Comparison of ENCODE assay signal across 8 cellular contexts in the genomic region with DNA sequence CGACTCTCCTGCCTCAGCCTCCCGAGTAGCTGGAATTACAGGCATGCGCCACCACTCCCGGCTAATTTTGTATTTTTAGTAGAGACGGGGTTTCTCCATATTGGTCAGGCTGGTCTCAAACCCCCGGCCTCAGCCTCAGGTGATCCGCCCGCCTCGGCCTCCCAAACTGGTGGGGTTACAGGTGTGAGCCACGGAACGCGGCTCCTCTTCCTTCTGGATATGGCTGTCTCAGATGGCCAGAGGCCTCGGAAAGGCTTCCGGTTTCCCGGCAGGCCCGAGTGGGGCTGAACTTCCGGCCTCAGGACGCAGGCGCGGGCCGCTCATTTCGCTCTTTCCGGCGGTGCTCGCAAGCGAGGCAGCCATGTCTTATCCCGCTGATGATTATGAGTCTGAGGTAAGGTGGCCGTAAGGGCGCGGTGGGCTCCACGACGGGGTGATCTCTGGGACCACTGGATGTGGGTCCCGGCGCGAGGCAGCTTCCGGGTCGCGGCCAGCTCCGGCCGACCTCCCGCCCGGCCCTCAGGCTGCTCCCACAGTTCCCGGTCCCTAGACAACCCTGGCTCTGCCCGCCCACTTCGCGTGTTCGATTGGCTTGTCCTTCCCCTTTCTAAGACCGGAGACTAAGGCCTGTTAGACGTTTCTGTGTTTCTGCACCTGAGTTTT. TPM values are rescaled to one million over a fixed set of nuclear protein-coding genes. Genes with fewer than 3 reads are reported as not detected.
DNase-seq lines count a peak whose midpoint lies in the region; ATAC-seq and TF ChIP-seq lines count a peak whose summit lies in the region.

A gene (plus strand): TSS at position 331 of the 663 bp plus-strand sequence. CDS start 31 bp downstream, at position 362.

- peak within 1 kb of the TSS; percentile 33 for H2BK5ac ChIP-seq in trophoblast cell (ENCODE audit: low read depth, low read length, poor library complexity)

- H3K9me3 ChIP-seq in trophoblast cell (ENCODE audit: insufficient read depth, low read depth, low read length) (peaks cover 1% of the 10 kb centered on the region), tibial nerve (no peaks in the 10 kb centered on the region)

- H3K4me1 ChIP-seq in trophoblast cell (ENCODE audit: control insufficient read depth in 1 of 2, insufficient read depth in 2 of 2, low read length in 2 of 2) (peaks cover 6 to 9% of the 10 kb centered on the region in 2 experiments), tibial nerve (peaks cover 0 to 33% (median 14%) of the 10 kb centered on the region in 4 donors)

- H3K14ac ChIP-seq in trophoblast cell (ENCODE audit: low read length) = peak within 1 kb of the TSS; percentile 65

- H3K27me3 ChIP-seq in trophoblast cell (ENCODE audit: insufficient read depth, low read length) = no peaks in the 10 kb centered on the region
- no peaks in the 10 kb centered on the region for H3K27me3 ChIP-seq in tibial nerve

- peak within 1 kb of the TSS; percentile 50 for H2AK5ac ChIP-seq in trophoblast cell (ENCODE audit: low read length)

- peak within 1 kb of the TSS; percentile 21 for H2BK120ac ChIP-seq in trophoblast cell (ENCODE audit: insufficient read depth, low read length, poor library complexity)

- H3K4ac ChIP-seq in trophoblast cell (ENCODE audit: low read depth, low read length) = peak within 1 kb of the TSS; percentile 73

- no peaks in the 10 kb centered on the region for H3K27me3 Mint-ChIP-seq in T-cell

- ATAC-seq in HG02571 (IDR thresholded peaks at IDR 0.05; ENCODE audit: unreplicated experiment) (peak; percentile 46), T-cell (replicated peaks in 1 of 4) (peak; percentile 72 to 74 (median 73))

- peaks cover 7% of the 10 kb centered on the region for H3K79me2 ChIP-seq in trophoblast cell (ENCODE audit: control insufficient read depth, insufficient read depth, low read length, poor library complexity)

- no peak within 1 kb of the TSS for H3K23ac ChIP-seq in trophoblast cell (ENCODE audit: low read length)

- H3K9me3 Mint-ChIP-seq in T-cell = no peaks in the 10 kb centered on the region

- H3K4me3 Mint-ChIP-seq in T-cell = peak within 1 kb of the TSS; percentile 86 to 99 (median 98)

- peak within 1 kb of the TSS; percentile 46 for H2AFZ ChIP-seq in trophoblast cell (ENCODE audit: insufficient read depth, low read length, poor library complexity)

- peak; percentile 69 to 87 for TF ChIP-seq POLR2A in tibial nerve (IDR thresholded peaks at IDR 0.05)

- DNase-seq in GM04503 (ENCODE audit: low read depth) (peak; percentile 53), NCI-H1105 treated with DMSO at 0.1 percent for 48 hours (lab: John Stamatoyannopoulos, UW) (peak; percentile 80), T-cell (peak; percentile 71 to 90 (median 84)), cardiac septum (ENCODE audit: low spot score) (peak; percentile 98), trophoblast cell (peak; percentile 97 to 98), tibial nerve (ENCODE audit: low spot score in 2 of 2) (peak; percentile 69 to 77)

- peaks cover 18 to 25% of the 10 kb centered on the region in 2 experiments for H3K36me3 ChIP-seq in trophoblast cell (ENCODE audit: control insufficient read depth in 1 of 2, insufficient read depth in 2 of 2, low read length in 2 of 2)
- peaks cover 0 to 29% (median 0%) of the 10 kb centered on the region in 3 donors for H3K36me3 ChIP-seq in tibial nerve

- POLR2A ChIA-PET in T-cell (lab: Charles Lee) = interaction anchor here in 1 of 2 donors (0.6 to 0.7 kb wide), 2 partner anchors 56 to 307 kb away, joined by 4 to 6 read pairs; no protein-coding TSS in a partner anchor

- H3K79me1 ChIP-seq in trophoblast cell (ENCODE audit: low read length) = peaks cover 9% of the 10 kb centered on the region

- peak within 1 kb of the TSS; percentile 69 for H3K27ac ChIP-seq in adipose tissue (ENCODE audit: low read depth, low read length)
- peak within 1 kb of the TSS; percentile 58 for H3K27ac ChIP-seq in trophoblast cell (ENCODE audit: low read depth, low read length)
- H3K27ac ChIP-seq in tibial nerve = peak within 1 kb of the TSS; percentile 49 to 92 (median 91)

- peak within 1 kb of the TSS; percentile 88 for H3K4me2 ChIP-seq in trophoblast cell (ENCODE audit: low read length)

- TF ChIP-seq EP300 in tibial nerve (IDR thresholded peaks at IDR 0.05) = peak; percentile 91 to 96

- H3K4me3 ChIP-seq in trophoblast cell (ENCODE audit: low read depth, low read length) (peak within 1 kb of the TSS; percentile 92), tibial nerve (peak within 1 kb of the TSS; percentile 64 to 97 (median 70))

- TF ChIP-seq CTCF in tibial nerve (IDR thresholded peaks at IDR 0.05) = peak in 2 of 5 experiments; percentile 27 to 39

- peak within 1 kb of the TSS; percentile 82 for H4K8ac ChIP-seq in trophoblast cell (ENCODE audit: low read depth, low read length)

- no peak within 1 kb of the TSS for H2BK12ac ChIP-seq in trophoblast cell (ENCODE audit: low read length)

- intact Hi-C loops in cardiac septum (cut with DNase I) = loop anchor here (5.0 kb wide), 1 partner anchor 42 kb away; a partner anchor contains a TSS

- WGBS in adipose tissue, 3 donors = 0 to 2% (median 1%) methylated on average over 49 of the region's 49 CpGs
- no CpG with 5 or more reads among the region's 49 CpGs for WGBS in trophoblast cell (ENCODE audit: extremely low coverage, insufficient coverage, insufficient read length)
- WGBS in tibial nerve, 2 donors = 0 to 2% methylated on average over 42 to 46 of the region's 49 CpGs

- peak within 1 kb of the TSS; percentile 50 for H4K12ac ChIP-seq in trophoblast cell (ENCODE audit: low read depth, low read length)

- H3K9ac ChIP-seq in trophoblast cell (ENCODE audit: low read length) = peak within 1 kb of the TSS; percentile 98

- peaks cover 28% of the 10 kb centered on the region for H3K36me3 Mint-ChIP-seq in T-cell

- H4K91ac ChIP-seq in trophoblast cell (ENCODE audit: low read depth, low read length) = peak within 1 kb of the TSS; percentile 85

- H3K18ac ChIP-seq in trophoblast cell (ENCODE audit: low read length) = peak within 1 kb of the TSS; percentile 79

- H3K27ac Mint-ChIP-seq in T-cell = peak within 1 kb of the TSS; percentile 98

- peaks cover 45 to 56% (median 51%) of the 10 kb centered on the region in 3 donors for H3K4me1 Mint-ChIP-seq in T-cell

- CTCF ChIA-PET in T-cell (lab: Charles Lee) = interaction anchor here in 1 of 2 donors (1.0 kb wide), 1 partner anchor 30 kb away, joined by 6 read pairs; no protein-coding TSS in a partner anchor

RNA-seq across cellular contexts. Expression of the gene that starts here (rescaled TPM):
- total RNA-seq in T-cell (100 to 1,000 TPM; 428 to 516 (median 483) TPM), cardiac septum (255 TPM), tibial nerve (100 to 1,000 TPM; 271 to 291 (median 274) TPM)
- 100 to 1,000 TPM; 315 to 364 (median 352) TPM for polyA plus RNA-seq in adipose tissue
- polyA plus RNA-seq in trophoblast cell (2013) = 550 and 552 TPM in 2 replicates

Comparison
In these comparisons a context has a peak if more than half of its experiments do, and no peak if none do; other contexts are left out.
1. Peak in every context shown above with its lines: DNase-seq, ATAC-seq, H3K4me3 ChIP-seq and H3K27ac ChIP-seq.